Comparison of ENCODE assay signal across 8 cellular contexts in the genomic region with DNA sequence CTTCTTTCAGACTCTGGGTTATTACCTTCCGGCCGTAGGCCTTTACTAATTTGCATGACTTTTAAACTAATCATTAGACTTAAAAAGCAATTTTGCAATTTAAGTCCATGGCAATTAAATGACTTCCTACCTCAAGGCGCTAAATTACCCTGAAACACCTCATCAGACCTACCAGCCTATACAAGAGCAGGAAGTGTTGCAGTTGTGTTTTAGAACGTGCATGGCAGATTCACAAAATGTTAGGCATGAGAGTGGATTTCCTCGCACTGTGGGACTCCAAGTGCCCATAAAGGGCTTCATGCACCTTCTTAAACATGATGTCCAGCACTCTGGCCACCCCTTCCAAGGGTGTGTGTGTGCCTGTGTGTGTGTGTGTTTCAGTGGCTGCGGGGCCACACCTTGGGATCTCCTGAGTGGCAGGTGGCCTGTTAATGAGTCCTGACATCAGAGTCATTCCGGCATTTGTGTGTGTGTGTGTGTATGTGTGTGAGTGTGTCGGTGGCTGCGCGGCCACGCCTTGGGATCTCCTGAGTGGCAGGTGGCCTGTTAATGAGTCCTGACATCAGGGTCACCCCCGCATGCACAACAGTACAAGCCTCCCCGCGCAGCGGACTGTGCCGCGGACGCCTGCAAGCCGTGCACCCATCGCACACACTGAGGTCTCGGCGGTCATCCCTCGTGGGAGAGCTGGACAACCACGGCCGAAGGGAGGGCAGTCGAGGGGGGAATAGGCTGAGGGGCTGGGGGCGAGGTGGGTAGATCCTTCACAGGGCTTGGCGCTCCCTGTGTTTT.
DNase-seq lines count a peak whose midpoint lies in the region; ATAC-seq and TF ChIP-seq lines count a peak whose summit lies in the region.

No MANE protein-coding gene starts in this region.

- no peak for DNase-seq in AG09309 (ENCODE audit: low read depth)
- peak; percentile 89 for DNase-seq in NCI-H748 (lab: John Stamatoyannopoulos, UW; ENCODE audit: unreplicated experiment)
- DNase-seq in activated T-helper 1 cell treated with Interleukin-2 at 50 U/mL for 16 hours (ENCODE audit: low read depth): peak; percentile 15
- DNase-seq in fibroblast of peridontal ligament (ENCODE audit: extremely low read depth): peak; percentile 14
- DNase-seq in substantia nigra (lab: John Stamatoyannopoulos, UW): peak in 31 of 49 donors; percentile 30 to 85 (median 58)

- peak overlapping the region; percentile 97 to 99 (median 99) for H3K27ac Mint-ChIP-seq in nephron

- TF ChIP-seq CTCF in AG09309 (IDR thresholded peaks at IDR 0.05; ENCODE audit: control insufficient read depth, insufficient read depth, low read depth, low read length, missing control alignments) (no peak), nephron (IDR thresholded peaks at IDR 0.05; ENCODE audit: unreplicated experiment in 3 of 3) (no peak)

- no peaks in the 10 kb centered on the region for H3K9me3 Mint-ChIP-seq in nephron

- H3K27me3 Mint-ChIP-seq in nephron (ENCODE audit: low read depth): no peaks in the 10 kb centered on the region

- H3K36me3 Mint-ChIP-seq in nephron (ENCODE audit: low read depth): peaks cover 33% of the 10 kb centered on the region

- peak overlapping the region; percentile 92 for H3K27ac ChIP-seq in substantia nigra (ENCODE audit: low read depth, low read length, poor library complexity, severe bottlenecking)

- H3K4me1 Mint-ChIP-seq in nephron: peaks cover 34% of the 10 kb centered on the region

- H3K4me3 Mint-ChIP-seq in nephron: peak overlapping the region; percentile 88 to 96 (median 95)

- peak overlapping the region; percentile 92 for H3K4me3 ChIP-seq in AG09309 (ENCODE audit: control insufficient read depth, low read depth, low read length)

- peak; percentile 36 for ATAC-seq in GM19025 (IDR thresholded peaks at IDR 0.05; ENCODE audit: low read depth, unreplicated experiment)
- ATAC-seq in HG03159 (IDR thresholded peaks at IDR 0.05; ENCODE audit: unreplicated experiment): peak; percentile 48
